Comparison of ENCODE assay signal across 26 cellular contexts in the genomic region with DNA sequence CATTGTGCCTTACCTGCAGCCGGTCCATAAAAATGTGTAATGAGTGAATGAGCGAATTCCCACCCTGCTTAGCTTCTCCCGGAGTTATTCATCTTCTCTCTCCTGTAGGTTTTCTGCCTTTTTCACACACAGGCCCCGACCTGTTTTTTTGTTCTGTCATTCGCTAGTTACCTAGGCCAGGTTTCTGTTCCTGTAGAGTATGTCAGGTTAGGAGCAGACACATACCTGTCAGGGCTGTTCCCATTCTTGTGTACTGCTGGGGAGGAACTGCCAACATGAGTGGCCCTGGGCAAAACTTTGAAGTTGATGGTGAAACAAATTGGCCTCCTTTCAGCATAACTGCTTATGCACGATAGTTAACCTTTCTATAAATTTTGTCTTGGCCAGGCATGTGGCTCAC.
DNase-seq lines count a peak whose midpoint lies in the region; ATAC-seq, FAIRE-seq and TF ChIP-seq lines count a peak whose summit lies in the region.
"Had no signal": no experiment of that assay in that cellular context is flagged by ENCODE, and none has a peak within 500 bp of the region (broad histone marks: within the 10 kb centered on the region; RNA-seq: fewer than 3 reads in every experiment).

No MANE protein-coding gene starts in this region.

- H3K27ac ChIP-seq in right lobe of liver (no peak overlapping the region), HepG2 (ENCODE audit: extremely low read length, insufficient read depth, low read length) (no peak overlapping the region), foreskin keratinocyte (peak overlapping the region; percentile 49), tibial nerve (no peak overlapping the region)
- H3K27ac ChIP-seq: body of pancreas, parathyroid adenoma, PC-9, right atrium auricular region, thyroid gland had no signal

- no peaks in the 10 kb centered on the region for H3K9me3 ChIP-seq in right lobe of liver
- H3K9me3 ChIP-seq in HepG2 (ENCODE audit: low read length): no peaks in the 10 kb centered on the region
- no peaks in the 10 kb centered on the region for H3K9me3 ChIP-seq in tibial nerve
- H3K9me3 ChIP-seq: body of pancreas, right atrium auricular region, thyroid gland had no signal

- H3K4me2 ChIP-seq in HepG2 (ENCODE audit: low read depth, low read length): no peak overlapping the region
- H3K4me2 ChIP-seq: GM23338, PC-9, smooth muscle cell had no signal

- no peak overlapping the region for H2AFZ ChIP-seq in HepG2 (ENCODE audit: low read length)
- H2AFZ ChIP-seq: GM23338, parathyroid adenoma, PC-9 had no signal

- H3K36me3 ChIP-seq in right lobe of liver (peaks cover 0 to 4% (median 0%) of the 10 kb centered on the region in 4 donors), HepG2 (replicated peaks in 1 of 2; ENCODE audit: control insufficient read depth in 1 of 2, insufficient read depth in 2 of 2, low read length in 2 of 2) (no peaks in the 10 kb centered on the region; a peak in 2 of 5 replicates), tibial nerve (peaks cover 0 to 51% (median 6%) of the 10 kb centered on the region in 3 donors), H7 (replicated peaks; ENCODE audit: control insufficient read depth, insufficient read depth, low read length) (0 out of 2 replicates have a peak, but pooled peaks cover 2% of the 10 kb centered on the region)

- H4K20me1 ChIP-seq in HepG2 (ENCODE audit: insufficient read depth, low read length): no peaks in the 10 kb centered on the region

- TF ChIP-seq RAD21 in HepG2 (CRISPR knock-in tag; IDR thresholded peaks at IDR 0.05): no peak

- no peaks in the 10 kb centered on the region for H3K27me3 Mint-ChIP-seq in MCF 10A (ENCODE audit: insufficient read depth, unreplicated experiment)
- no peaks in the 10 kb centered on the region for H3K27me3 Mint-ChIP-seq in type B pancreatic cell
- H3K27me3 Mint-ChIP-seq: activated CD4-positive, alpha-beta T cell treated with anti-CD3 and anti-CD28 coated beads for 36 hours; CD4-positive, alpha-beta memory T cell; stimulated activated naive CD8-positive, alpha-beta T cell treated with anti-CD3 and anti-CD28 coated beads, Interleukin-15, amount 100 ng/mL, for 72 hours had no signal

- no peak for TF ChIP-seq CTCF in right lobe of liver (IDR thresholded peaks at IDR 0.05)
- no peak for TF ChIP-seq CTCF in HepG2 (CRISPR knock-in tag; IDR thresholded peaks at IDR 0.05)
- TF ChIP-seq CTCF in MCF 10A (IDR thresholded peaks at IDR 0.05; ENCODE audit: unreplicated experiment): no peak
- no peak for TF ChIP-seq CTCF in foreskin keratinocyte (conservative IDR thresholded peaks at IDR 0.05)
- TF ChIP-seq CTCF in type B pancreatic cell (conservative IDR thresholded peaks at IDR 0.05): no peak
- TF ChIP-seq CTCF in tibial nerve (IDR thresholded peaks at IDR 0.05): no peak

- peak overlapping the region; percentile 5 for H3K27ac Mint-ChIP-seq in MCF 10A (ENCODE audit: low read depth, unreplicated experiment)
- peak overlapping the region; percentile 88 for H3K27ac Mint-ChIP-seq in type B pancreatic cell
- H3K27ac Mint-ChIP-seq: activated CD4-positive, alpha-beta T cell treated with anti-CD3 and anti-CD28 coated beads for 36 hours; activated naive CD4-positive, alpha-beta T cell treated with anti-CD3 and anti-CD28 coated beads for 36 hours; activated T-helper 1 cell treated with anti-CD3 and anti-CD28 coated beads, Interleukin-12 subunit alpha, Interleukin-12 subunit beta, Interleukin-2, Interleukin-4 antibody, amounts not matched to agents 30 ng/mL and 10 ng/mL and 1 ng/mL, durations not matched to agents 14 hours and 24 hours and 36 hours; GM23338 had no signal

- CTCF ChIA-PET in HepG2 (lab: Yijun Ruan, JAX; ENCODE audit: low intra/inter-chr PET ratio, low total read pairs): no interaction called here
- CTCF ChIA-PET in MCF 10A (lab: Yijun Ruan, JAX): interaction anchor here (0.9 kb wide), 1 partner anchor 193 kb away, joined by 6 read pairs; no protein-coding TSS in a partner anchor

- no peak for FAIRE-seq in HepG2 (lab: Jason Lieb, UNC)

- WGBS in right lobe of liver (ENCODE audit: insufficient coverage, low coverage, low lambda C conversion rate, missing lambda C conversion rate): 67% methylated on average over 3 of the region's 6 CpGs
- WGBS in HepG2 (ENCODE audit: low lambda C conversion rate): 95% methylated on average over 6 of the region's 6 CpGs
- WGBS in tibial nerve, 2 donors: 93 to 96% methylated on average over 6 of the region's 6 CpGs

- DNase-seq in right lobe of liver: peak in 1 of 3 donors; percentile 51
- no peak for DNase-seq in HepG2 (ENCODE audit: low spot score)
- DNase-seq in MCF 10A (ENCODE audit: unreplicated experiment): peak; percentile 71
- DNase-seq in foreskin keratinocyte: peak; percentile 83 to 91
- no peak for DNase-seq in type B pancreatic cell (ENCODE audit: extremely low spot score, unreplicated experiment)
- DNase-seq in tibial nerve (ENCODE audit: low spot score in 2 of 2): no peak
- no peak for DNase-seq in H7
- DNase-seq: activated CD4-positive, alpha-beta T cell treated with anti-CD3 and anti-CD28 coated beads for 36 hours; activated naive CD4-positive, alpha-beta T cell treated with anti-CD3 and anti-CD28 coated beads for 36 hours; body of pancreas; CD4-positive, alpha-beta memory T cell; hypothalamus; mesenchymal stem cell; NCI-H1417; NCI-H2029; NCI-H69; PC-9; SHP77; stimulated activated naive CD8-positive, alpha-beta T cell treated with anti-CD3 and anti-CD28 coated beads, Interleukin-15, amount 100 ng/mL, for 72 hours; thyroid gland had no signal

- no peak overlapping the region for H3K9ac ChIP-seq in HepG2 (ENCODE audit: insufficient read depth, low read depth, low read length)
- H3K9ac ChIP-seq: parathyroid adenoma had no signal

- H3K4me1 Mint-ChIP-seq in MCF 10A (ENCODE audit: insufficient read depth, unreplicated experiment) (peaks cover 11% of the 10 kb centered on the region), type B pancreatic cell (ENCODE audit: unreplicated experiment) (peaks cover 7% of the 10 kb centered on the region)
- H3K4me1 Mint-ChIP-seq: GM23338 had no signal

- no peaks in the 10 kb centered on the region for H3K79me2 ChIP-seq in HepG2 (ENCODE audit: insufficient read depth, low read length)
- H3K79me2 ChIP-seq: parathyroid adenoma had no signal

- H3K9me3 Mint-ChIP-seq in MCF 10A (ENCODE audit: unreplicated experiment) (no peaks in the 10 kb centered on the region), type B pancreatic cell (no peaks in the 10 kb centered on the region)
- H3K9me3 Mint-ChIP-seq: activated naive CD4-positive, alpha-beta T cell treated with anti-CD3 and anti-CD28 coated beads for 36 hours; activated T-helper 1 cell treated with anti-CD3 and anti-CD28 coated beads, Interleukin-12 subunit alpha, Interleukin-12 subunit beta, Interleukin-2, Interleukin-4 antibody, amounts not matched to agents 30 ng/mL and 10 ng/mL and 1 ng/mL, durations not matched to agents 14 hours and 24 hours and 36 hours; CD4-positive, alpha-beta memory T cell; GM23338; stimulated activated naive CD8-positive, alpha-beta T cell treated with anti-CD3 and anti-CD28 coated beads, Interleukin-15, amount 100 ng/mL, for 72 hours had no signal

- H3K4me3 Mint-ChIP-seq in MCF 10A (ENCODE audit: unreplicated experiment): no peak overlapping the region
- H3K4me3 Mint-ChIP-seq in type B pancreatic cell: no peak overlapping the region
- H3K4me3 Mint-ChIP-seq: activated CD4-positive, alpha-beta T cell treated with anti-CD3 and anti-CD28 coated beads for 36 hours; activated naive CD4-positive, alpha-beta T cell treated with anti-CD3 and anti-CD28 coated beads for 36 hours; activated T-helper 1 cell treated with anti-CD3 and anti-CD28 coated beads, Interleukin-12 subunit alpha, Interleukin-12 subunit beta, Interleukin-2, Interleukin-4 antibody, amounts not matched to agents 30 ng/mL and 10 ng/mL and 1 ng/mL, durations not matched to agents 14 hours and 24 hours and 36 hours; CD4-positive, alpha-beta memory T cell; GM23338; stimulated activated naive CD8-positive, alpha-beta T cell treated with anti-CD3 and anti-CD28 coated beads, Interleukin-15, amount 100 ng/mL, for 72 hours had no signal

- BruUV-seq in HepG2 (replicated peaks; lab: Mats Ljungman, UMichigan) (no TSS peak), MCF 10A (replicated peaks; lab: Mats Ljungman, UMichigan) (no TSS peak)

- intact Hi-C loops in right lobe of liver (cut with DNase I): no loop called here
- intact Hi-C loops in HepG2 (cut with micrococcal nuclease; ENCODE audit: unreplicated experiment): loop anchor here (10.0 kb wide), 1 partner anchor 138 kb away; a partner anchor contains a TSS
- intact Hi-C loops in MCF 10A (cut with micrococcal nuclease): no loop called here

- H3K36me3 Mint-ChIP-seq in MCF 10A (ENCODE audit: insufficient read depth, unreplicated experiment) (peaks cover 10% of the 10 kb centered on the region), type B pancreatic cell (peaks cover 27% of the 10 kb centered on the region)

- H3K4me3 ChIP-seq in right lobe of liver: no peak overlapping the region
- H3K4me3 ChIP-seq in HepG2 (replicated peaks in 1 of 3; ENCODE audit: insufficient read depth in 1 of 3, low read depth in 2 of 3, low read length in 3 of 3): no peak overlapping the region
- no peak overlapping the region for H3K4me3 ChIP-seq in tibial nerve
- no peak overlapping the region for H3K4me3 ChIP-seq in H7 (ENCODE audit: insufficient read depth, low read depth, low read length)
- H3K4me3 ChIP-seq: body of pancreas, GM23338, PC-9, right atrium auricular region, smooth muscle cell, thyroid gland had no signal

- ATAC-seq in right lobe of liver: peak in 3 of 4 donors; percentile 45 to 64 (median 49)
- no peak for ATAC-seq in HepG2
- ATAC-seq in foreskin keratinocyte: peak; percentile 79
- no peak for ATAC-seq in HG03442 (IDR thresholded peaks at IDR 0.05; ENCODE audit: unreplicated experiment)
- ATAC-seq: activated CD4-positive, alpha-beta T cell treated with anti-CD3 and anti-CD28 coated beads for 36 hours; body of pancreas; GM23338; stimulated activated naive CD8-positive, alpha-beta T cell treated with anti-CD3 and anti-CD28 coated beads, Interleukin-15, amount 100 ng/mL, for 72 hours had no signal

- H3K4me1 ChIP-seq in right lobe of liver (no peaks in the 10 kb centered on the region), HepG2 (ENCODE audit: insufficient read depth, low read length) (no peaks in the 10 kb centered on the region), foreskin keratinocyte (peaks cover 11% of the 10 kb centered on the region), tibial nerve (no peaks in the 10 kb centered on the region)
- H3K4me1 ChIP-seq: body of pancreas, parathyroid adenoma, right atrium auricular region had no signal

- in situ Hi-C loops in HepG2 (cut with HindIII; ENCODE audit: extremely low pct_ligation_motif_present, low pct_unique_long_range_greater_than_20kb): no loop called here

- H3K27me3 ChIP-seq in right lobe of liver (no peaks in the 10 kb centered on the region), HepG2 (ENCODE audit: control insufficient read depth in 1 of 2, insufficient read depth in 2 of 2, low read length in 2 of 2) (no peaks in the 10 kb centered on the region), foreskin keratinocyte (no peaks in the 10 kb centered on the region), tibial nerve (no peaks in the 10 kb centered on the region), H7 (ENCODE audit: control insufficient read depth, insufficient read depth, low read length) (no peaks in the 10 kb centered on the region)
- H3K27me3 ChIP-seq: body of pancreas, right atrium auricular region, thyroid gland had no signal

- POLR2A ChIA-PET in HepG2 (lab: Yijun Ruan, JAX): no interaction called here
- POLR2A ChIA-PET in MCF 10A (lab: Yijun Ruan, JAX): interaction anchor here (0.6 to 1.4 kb wide), 11 partner anchors 12 to 192 kb away, joined by 3 to 9 read pairs (median 3); no protein-coding TSS in a partner anchor

- TF ChIP-seq EP300 in HepG2 (IDR thresholded peaks at IDR 0.05; ENCODE audit: low read depth in 2 of 2, low read length in 2 of 2) (no peak), HepG2 (CRISPR knock-in tag; IDR thresholded peaks at IDR 0.05; ENCODE audit: borderline replicate concordance) (no peak), tibial nerve (IDR thresholded peaks at IDR 0.05) (no peak)

- TF ChIP-seq POLR2A in right lobe of liver (IDR thresholded peaks at IDR 0.05) (no peak), HepG2 (IDR thresholded peaks at IDR 0.05; ENCODE audit: insufficient read depth in 1 of 2, low read depth in 2 of 2, low read length in 2 of 2) (no peak), tibial nerve (IDR thresholded peaks at IDR 0.05) (no peak)

Comparison
In these comparisons a context has a peak if more than half of its experiments do, and no peak if none do; other contexts are left out.
1. ATAC-seq: peak in right lobe of liver (3 of 4) and foreskin keratinocyte (single experiment); none in HepG2 (single experiment) and HG03442 (single experiment).
2. DNase-seq: peak in MCF 10A (single experiment) and foreskin keratinocyte (2 of 2); none in HepG2 (single experiment), type B pancreatic cell (single experiment), tibial nerve (0 of 2) and H7 (single experiment).